ENCODE assay signal across 1 cellular context in genomic region chr1:150629115-150629928, GRCh38.
A peak's percentile ranks its signal among the peaks of the same experiment; 100 is the strongest.
TF ChIP-seq lines count a peak whose summit lies in the region.

ENSA (minus strand) TSS chr1:150629612; CDS start chr1:150629470, 142 bp downstream.

TF ChIP-seq in HepG2, 621 proteins besides CTCF, POLR2A, EP300 and RAD21 (continued from another document and continues in another):
- 0 out of 2 replicates have a peak, but pooled peaks have one; percentile 58 for TF ChIP-seq POGK (CRISPR knock-in tag; conservative IDR thresholded peaks at IDR 0.05)
- TF ChIP-seq FOXK1 (CRISPR knock-in tag; IDR thresholded peaks at IDR 0.05; ENCODE audit: borderline replicate concordance, low read depth), result peak; percentile 53; the same call in 1 of the 2 replicates
- TF ChIP-seq SPEN (CRISPR knock-in tag; IDR thresholded peaks at IDR 0.05; ENCODE audit: low read depth), result 0 out of 2 replicates have a peak, but pooled peaks have one; percentile 37
- no peak for TF ChIP-seq FLYWCH1 (CRISPR knock-in tag; IDR thresholded peaks at IDR 0.05)
- TF ChIP-seq ZNF160 (CRISPR knock-in tag; IDR thresholded peaks at IDR 0.05), result no peak
- TF ChIP-seq, protein P1, sequence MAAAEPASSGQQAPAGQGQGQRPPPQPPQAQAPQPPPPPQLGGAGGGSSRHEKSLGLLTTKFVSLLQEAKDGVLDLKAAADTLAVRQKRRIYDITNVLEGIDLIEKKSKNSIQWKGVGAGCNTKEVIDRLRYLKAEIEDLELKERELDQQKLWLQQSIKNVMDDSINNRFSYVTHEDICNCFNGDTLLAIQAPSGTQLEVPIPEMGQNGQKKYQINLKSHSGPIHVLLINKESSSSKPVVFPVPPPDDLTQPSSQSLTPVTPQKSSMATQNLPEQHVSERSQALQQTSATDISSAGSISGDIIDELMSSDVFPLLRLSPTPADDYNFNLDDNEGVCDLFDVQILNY (CRISPR knock-in tag; conservative IDR thresholded peaks at IDR 0.05), result no peak; the same call in 1 of the 2 replicates
- TF ChIP-seq BCLAF1 (IDR thresholded peaks at IDR 0.05), result no peak
- 0 out of 2 replicates have a peak, but pooled peaks have one; percentile 65 for TF ChIP-seq ZNF333 (CRISPR knock-in tag; IDR thresholded peaks at IDR 0.05; ENCODE audit: borderline replicate concordance)
- TF ChIP-seq, protein P2, sequence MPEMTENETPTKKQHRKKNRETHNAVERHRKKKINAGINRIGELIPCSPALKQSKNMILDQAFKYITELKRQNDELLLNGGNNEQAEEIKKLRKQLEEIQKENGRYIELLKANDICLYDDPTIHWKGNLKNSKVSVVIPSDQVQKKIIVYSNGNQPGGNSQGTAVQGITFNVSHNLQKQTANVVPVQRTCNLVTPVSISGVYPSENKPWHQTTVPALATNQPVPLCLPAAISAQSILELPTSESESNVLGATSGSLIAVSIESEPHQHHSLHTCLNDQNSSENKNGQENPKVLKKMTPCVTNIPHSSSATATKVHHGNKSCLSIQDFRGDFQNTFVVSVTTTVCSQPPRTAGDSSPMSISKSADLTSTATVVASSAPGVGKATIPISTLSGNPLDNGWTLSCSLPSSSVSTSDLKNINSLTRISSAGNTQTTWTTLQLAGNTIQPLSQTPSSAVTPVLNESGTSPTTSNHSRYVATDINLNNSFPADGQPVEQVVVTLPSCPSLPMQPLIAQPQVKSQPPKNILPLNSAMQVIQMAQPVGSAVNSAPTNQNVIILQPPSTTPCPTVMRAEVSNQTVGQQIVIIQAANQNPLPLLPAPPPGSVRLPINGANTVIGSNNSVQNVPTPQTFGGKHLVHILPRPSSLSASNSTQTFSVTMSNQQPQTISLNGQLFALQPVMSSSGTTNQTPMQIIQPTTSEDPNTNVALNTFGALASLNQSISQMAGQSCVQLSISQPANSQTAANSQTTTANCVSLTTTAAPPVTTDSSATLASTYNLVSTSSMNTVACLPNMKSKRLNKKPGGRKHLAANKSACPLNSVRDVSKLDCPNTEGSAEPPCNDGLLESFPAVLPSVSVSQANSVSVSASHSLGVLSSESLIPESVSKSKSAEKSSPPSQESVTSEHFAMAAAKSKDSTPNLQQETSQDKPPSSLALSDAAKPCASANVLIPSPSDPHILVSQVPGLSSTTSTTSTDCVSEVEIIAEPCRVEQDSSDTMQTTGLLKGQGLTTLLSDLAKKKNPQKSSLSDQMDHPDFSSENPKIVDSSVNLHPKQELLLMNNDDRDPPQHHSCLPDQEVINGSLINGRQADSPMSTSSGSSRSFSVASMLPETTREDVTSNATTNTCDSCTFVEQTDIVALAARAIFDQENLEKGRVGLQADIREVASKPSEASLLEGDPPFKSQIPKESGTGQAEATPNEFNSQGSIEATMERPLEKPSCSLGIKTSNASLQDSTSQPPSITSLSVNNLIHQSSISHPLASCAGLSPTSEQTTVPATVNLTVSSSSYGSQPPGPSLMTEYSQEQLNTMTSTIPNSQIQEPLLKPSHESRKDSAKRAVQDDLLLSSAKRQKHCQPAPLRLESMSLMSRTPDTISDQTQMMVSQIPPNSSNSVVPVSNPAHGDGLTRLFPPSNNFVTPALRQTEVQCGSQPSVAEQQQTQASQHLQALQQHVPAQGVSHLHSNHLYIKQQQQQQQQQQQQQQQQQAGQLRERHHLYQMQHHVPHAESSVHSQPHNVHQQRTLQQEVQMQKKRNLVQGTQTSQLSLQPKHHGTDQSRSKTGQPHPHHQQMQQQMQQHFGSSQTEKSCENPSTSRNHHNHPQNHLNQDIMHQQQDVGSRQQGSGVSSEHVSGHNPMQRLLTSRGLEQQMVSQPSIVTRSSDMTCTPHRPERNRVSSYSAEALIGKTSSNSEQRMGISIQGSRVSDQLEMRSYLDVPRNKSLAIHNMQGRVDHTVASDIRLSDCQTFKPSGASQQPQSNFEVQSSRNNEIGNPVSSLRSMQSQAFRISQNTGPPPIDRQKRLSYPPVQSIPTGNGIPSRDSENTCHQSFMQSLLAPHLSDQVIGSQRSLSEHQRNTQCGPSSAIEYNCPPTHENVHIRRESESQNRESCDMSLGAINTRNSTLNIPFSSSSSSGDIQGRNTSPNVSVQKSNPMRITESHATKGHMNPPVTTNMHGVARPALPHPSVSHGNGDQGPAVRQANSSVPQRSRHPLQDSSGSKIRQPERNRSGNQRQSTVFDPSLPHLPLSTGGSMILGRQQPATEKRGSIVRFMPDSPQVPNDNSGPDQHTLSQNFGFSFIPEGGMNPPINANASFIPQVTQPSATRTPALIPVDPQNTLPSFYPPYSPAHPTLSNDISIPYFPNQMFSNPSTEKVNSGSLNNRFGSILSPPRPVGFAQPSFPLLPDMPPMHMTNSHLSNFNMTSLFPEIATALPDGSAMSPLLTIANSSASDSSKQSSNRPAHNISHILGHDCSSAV (CRISPR knock-in tag; IDR thresholded peaks at IDR 0.05; ENCODE audit: borderline replicate concordance), result no peak
- TF ChIP-seq ZNF782 (CRISPR knock-in tag; IDR thresholded peaks at IDR 0.05; ENCODE audit: borderline replicate concordance), result no peak
- TF ChIP-seq RFXANK (CRISPR knock-in tag; IDR thresholded peaks at IDR 0.05), result peak; percentile 66; the same call in 1 of the 2 replicates
- TF ChIP-seq ZNF800 (CRISPR knock-in tag; IDR thresholded peaks at IDR 0.05), result 0 out of 2 replicates have a peak, but pooled peaks have one; percentile 33
- TF ChIP-seq ZBTB21 (CRISPR knock-in tag; IDR thresholded peaks at IDR 0.05), result peak; percentile 97
- peak; percentile 98 for TF ChIP-seq ZBTB7B (CRISPR knock-in tag; IDR thresholded peaks at IDR 0.05)
- no peak for TF ChIP-seq NR2F6 (IDR thresholded peaks at IDR 0.05)
- TF ChIP-seq NR2F6 (CRISPR knock-in tag; IDR thresholded peaks at IDR 0.05), result no peak
- no peak for TF ChIP-seq ARID5B (CRISPR knock-in tag; IDR thresholded peaks at IDR 0.05)
- TF ChIP-seq BHLHE40 (IDR thresholded peaks at IDR 0.05; ENCODE audit: low read length), result peak; percentile 29; the same call in 1 of the 2 replicates
- no peak for TF ChIP-seq ATAD3A (CRISPR knock-in tag; IDR thresholded peaks at IDR 0.05)
- TF ChIP-seq, protein P3, sequence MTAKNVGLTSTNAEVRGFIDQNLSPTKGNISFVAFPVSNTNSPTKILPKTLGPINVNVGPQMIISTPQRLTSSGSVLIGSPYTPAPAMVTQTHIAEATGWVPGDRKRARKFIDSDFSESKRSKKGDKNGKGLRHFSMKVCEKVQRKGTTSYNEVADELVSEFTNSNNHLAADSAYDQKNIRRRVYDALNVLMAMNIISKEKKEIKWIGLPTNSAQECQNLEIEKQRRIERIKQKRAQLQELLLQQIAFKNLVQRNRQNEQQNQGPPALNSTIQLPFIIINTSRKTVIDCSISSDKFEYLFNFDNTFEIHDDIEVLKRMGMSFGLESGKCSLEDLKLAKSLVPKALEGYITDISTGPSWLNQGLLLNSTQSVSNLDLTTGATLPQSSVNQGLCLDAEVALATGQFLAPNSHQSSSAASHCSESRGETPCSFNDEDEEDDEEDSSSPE (CRISPR knock-in tag; IDR thresholded peaks at IDR 0.05), result peak; percentile 79
- TF ChIP-seq SRSF1 (optimal IDR thresholded peaks at IDR 0.05; ENCODE audit: low read depth, low read length), result no peak
- peak; percentile 44; the same call in 1 of the 2 replicates for TF ChIP-seq KAT7 (CRISPR knock-in tag; IDR thresholded peaks at IDR 0.05; ENCODE audit: borderline replicate concordance)
- TF ChIP-seq ZNF629 (CRISPR knock-in tag; conservative IDR thresholded peaks at IDR 0.05), result no peak
- peak; percentile 35; the same call in 1 of the 2 replicates for TF ChIP-seq TSC22D2 (CRISPR knock-in tag; IDR thresholded peaks at IDR 0.05; ENCODE audit: borderline replicate concordance)
- TF ChIP-seq ZMAT3 (CRISPR knock-in tag; conservative IDR thresholded peaks at IDR 0.05), result no peak; the same call in 1 of the 2 replicates
- peak; percentile 15 for TF ChIP-seq ERF (CRISPR knock-in tag; IDR thresholded peaks at IDR 0.05)
- TF ChIP-seq ZNF337 (CRISPR knock-in tag; IDR thresholded peaks at IDR 0.05; ENCODE audit: borderline replicate concordance, low read depth), result 0 out of 2 replicates have a peak, but pooled peaks have one; percentile 20
- no peak for TF ChIP-seq ZNF484 (CRISPR knock-in tag; IDR thresholded peaks at IDR 0.05; ENCODE audit: borderline replicate concordance, low read depth)
- TF ChIP-seq PRMT3 (CRISPR knock-in tag; IDR thresholded peaks at IDR 0.05; ENCODE audit: borderline replicate concordance, low read depth), result no peak
- TF ChIP-seq XBP1 (CRISPR knock-in tag; IDR thresholded peaks at IDR 0.05), result no peak
- TF ChIP-seq KDM2A (CRISPR knock-in tag; IDR thresholded peaks at IDR 0.05; ENCODE audit: borderline replicate concordance, low read depth), result peak; percentile 52; the same call in 1 of the 2 replicates
- TF ChIP-seq ZBTB14 (CRISPR knock-in tag; IDR thresholded peaks at IDR 0.05), result no peak
- TF ChIP-seq TBP (CRISPR knock-in tag; IDR thresholded peaks at IDR 0.05), result no peak
- no peak for TF ChIP-seq LCORL (IDR thresholded peaks at IDR 0.05)
- 0 out of 2 replicates have a peak, but pooled peaks have one; percentile 19 for TF ChIP-seq LCORL (CRISPR knock-in tag; IDR thresholded peaks at IDR 0.05)
- no peak for TF ChIP-seq ZBTB1 (CRISPR knock-in tag; IDR thresholded peaks at IDR 0.05; ENCODE audit: borderline replicate concordance)
- TF ChIP-seq IKZF4 (CRISPR knock-in tag; IDR thresholded peaks at IDR 0.05; ENCODE audit: borderline replicate concordance, low read depth, not compliant biosample characterization), result no peak
